10 cellular contexts compared by ENCODE assay signal in genomic region chr2:30267161-30267568, GRCh38. TPM values are rescaled to one million over a fixed set of nuclear protein-coding genes. Genes with fewer than 3 reads are reported as not detected.
A peak's percentile ranks its signal among the peaks of the same experiment; 100 is the strongest.
DNase-seq lines count a peak whose midpoint lies in the region; ATAC-seq lines count a peak whose summit lies in the region.
"Had no signal": no experiment of that assay in that cellular context is flagged by ENCODE, and none has a peak within 500 bp of the region (broad histone marks: within the 10 kb centered on the region; RNA-seq: fewer than 3 reads in every experiment).

No MANE protein-coding gene starts in this region.

- H3K9me3 Mint-ChIP-seq in activated CD8-positive, alpha-beta memory T cell treated with anti-CD3 and anti-CD28 coated beads, Interleukin-2, amount 10 ng/mL, durations not matched to agents 7 days and 5 days (ENCODE audit: low read depth): peaks cover 8% of the 10 kb centered on the region
- no peaks in the 10 kb centered on the region for H3K9me3 Mint-ChIP-seq in immature natural killer cell
- peaks cover 5% of the 10 kb centered on the region for H3K9me3 Mint-ChIP-seq in stimulated activated effector memory CD8-positive, alpha-beta T cell treated with anti-CD3 and anti-CD28 coated beads, Interleukin-12 subunit alpha, Interleukin-12 subunit beta, amount 100 ng/mL, for 72 hours

- ATAC-seq in activated CD8-positive, alpha-beta memory T cell treated with anti-CD3 and anti-CD28 coated beads, Interleukin-2, amount 10 ng/mL, durations not matched to agents 7 days and 5 days: peak; percentile 74
- peak; percentile 93 for ATAC-seq in stimulated activated effector memory CD8-positive, alpha-beta T cell treated with anti-CD3 and anti-CD28 coated beads, Interleukin-12 subunit alpha, Interleukin-12 subunit beta, amount 100 ng/mL, for 72 hours
- no peak for ATAC-seq in HG02970 (IDR thresholded peaks at IDR 0.05; ENCODE audit: low FRiP score, unreplicated experiment)

- CTCF ChIA-PET in activated CD8-positive, alpha-beta memory T cell treated with anti-CD3 and anti-CD28 coated beads, Interleukin-2, amount 10 ng/mL, durations not matched to agents 7 days and 5 days (lab: Charles Lee): interaction anchor here (0.8 to 2.5 kb wide), 8 partner anchors 10 to 444 kb away, joined by 3 to 13 read pairs (median 6); no protein-coding TSS in a partner anchor

- peak overlapping the region; percentile 95 for H3K27ac Mint-ChIP-seq in activated CD8-positive, alpha-beta memory T cell treated with anti-CD3 and anti-CD28 coated beads, Interleukin-2, amount 10 ng/mL, durations not matched to agents 7 days and 5 days
- peak overlapping the region; percentile 93 to 97 (median 96) for H3K27ac Mint-ChIP-seq in immature natural killer cell
- peak overlapping the region; percentile 93 for H3K27ac Mint-ChIP-seq in stimulated activated effector memory CD8-positive, alpha-beta T cell treated with anti-CD3 and anti-CD28 coated beads, Interleukin-12 subunit alpha, Interleukin-12 subunit beta, amount 100 ng/mL, for 72 hours

- peaks cover 22% of the 10 kb centered on the region for H3K36me3 Mint-ChIP-seq in activated CD8-positive, alpha-beta memory T cell treated with anti-CD3 and anti-CD28 coated beads, Interleukin-2, amount 10 ng/mL, durations not matched to agents 7 days and 5 days
- peaks cover 0 to 5% (median 4%) of the 10 kb centered on the region in 3 donors for H3K36me3 Mint-ChIP-seq in immature natural killer cell
- peaks cover 49% of the 10 kb centered on the region for H3K36me3 Mint-ChIP-seq in stimulated activated effector memory CD8-positive, alpha-beta T cell treated with anti-CD3 and anti-CD28 coated beads, Interleukin-12 subunit alpha, Interleukin-12 subunit beta, amount 100 ng/mL, for 72 hours

- H3K27me3 Mint-ChIP-seq in activated CD8-positive, alpha-beta memory T cell treated with anti-CD3 and anti-CD28 coated beads, Interleukin-2, amount 10 ng/mL, durations not matched to agents 7 days and 5 days: no peaks in the 10 kb centered on the region
- H3K27me3 Mint-ChIP-seq in immature natural killer cell (ENCODE audit: low read depth in 3 of 3): no peaks in the 10 kb centered on the region

- peak overlapping the region; percentile 75 for H3K4me3 Mint-ChIP-seq in activated CD8-positive, alpha-beta memory T cell treated with anti-CD3 and anti-CD28 coated beads, Interleukin-2, amount 10 ng/mL, durations not matched to agents 7 days and 5 days
- H3K4me3 Mint-ChIP-seq in immature natural killer cell: peak overlapping the region; percentile 73 to 90 (median 88)
- H3K4me3 Mint-ChIP-seq in stimulated activated effector memory CD8-positive, alpha-beta T cell treated with anti-CD3 and anti-CD28 coated beads, Interleukin-12 subunit alpha, Interleukin-12 subunit beta, amount 100 ng/mL, for 72 hours: peak overlapping the region; percentile 76

- peaks cover 45% of the 10 kb centered on the region for H3K4me1 Mint-ChIP-seq in activated CD8-positive, alpha-beta memory T cell treated with anti-CD3 and anti-CD28 coated beads, Interleukin-2, amount 10 ng/mL, durations not matched to agents 7 days and 5 days
- H3K4me1 Mint-ChIP-seq in immature natural killer cell: peaks cover 62 to 63% of the 10 kb centered on the region in 2 donors
- H3K4me1 Mint-ChIP-seq in stimulated activated effector memory CD8-positive, alpha-beta T cell treated with anti-CD3 and anti-CD28 coated beads, Interleukin-12 subunit alpha, Interleukin-12 subunit beta, amount 100 ng/mL, for 72 hours: peaks cover 83% of the 10 kb centered on the region

- peak; percentile 10 for DNase-seq in OCI-M1 (lab: John Stamatoyannopoulos, UW)
- DNase-seq in activated CD8-positive, alpha-beta memory T cell treated with anti-CD3 and anti-CD28 coated beads, Interleukin-2, amount 10 ng/mL, durations not matched to agents 7 days and 5 days: peak; percentile 84
- no peak for DNase-seq in immature natural killer cell
- DNase-seq in stimulated activated effector memory CD8-positive, alpha-beta T cell treated with anti-CD3 and anti-CD28 coated beads, Interleukin-12 subunit alpha, Interleukin-12 subunit beta, amount 100 ng/mL, for 72 hours (ENCODE audit: low spot score in 2 of 2): peak; percentile 31 to 75
- DNase-seq in DMS 273 treated with DMSO at 0.1 percent for 48 hours (lab: John Stamatoyannopoulos, UW): no peak
- DNase-seq in hepatic stellate cell (ENCODE audit: low spot score): no peak
- no peak for DNase-seq in COR-L47 (lab: John Stamatoyannopoulos, UW)
- DNase-seq: EL, NCI-H2227 treated with DMSO at 0.1 percent for 48 hours had no signal

RNA-seq across cellular contexts. Expression of gene LBH, which starts 35.8 kb away (rescaled TPM):
- total RNA-seq in activated CD8-positive, alpha-beta memory T cell treated with anti-CD3 and anti-CD28 coated beads, Interleukin-2, amount 10 ng/mL, durations not matched to agents 7 days and 5 days: 10 to 100 TPM; 68.5 to 71.5 TPM
- polyA plus RNA-seq in immature natural killer cell: 100 to 1,000 TPM; 101 to 137 (median 129) TPM

Comparison
In these comparisons a context has a peak if more than half of its experiments do, and no peak if none do; other contexts are left out.
1. DNase-seq: peak in OCI-M1 (single experiment), activated CD8-positive, alpha-beta memory T cell treated with anti-CD3 and anti-CD28 coated beads, Interleukin-2, amount 10 ng/mL, durations not matched to agents 7 days and 5 days (single experiment) and stimulated activated effector memory CD8-positive, alpha-beta T cell treated with anti-CD3 and anti-CD28 coated beads, Interleukin-12 subunit alpha, Interleukin-12 subunit beta, amount 100 ng/mL, for 72 hours (2 of 2); none in immature natural killer cell (0 of 3), DMS 273 treated with DMSO at 0.1 percent for 48 hours (single experiment), hepatic stellate cell (single experiment) and COR-L47 (single experiment).
2. Peak in every context shown above with its lines, with median percentiles within 50 percentile points of each other: H3K27ac Mint-ChIP-seq and H3K4me3 Mint-ChIP-seq.